ENCODE assay signal across 10 cellular contexts in genomic region chrX:116972362-116972761, GRCh38.
"Had no signal": no experiment of that assay in that cellular context is flagged by ENCODE, and none has a peak within 500 bp of the region (broad histone marks: within the 10 kb centered on the region; RNA-seq: fewer than 3 reads in every experiment).

No MANE protein-coding gene starts in this region.

- H3K27ac Mint-ChIP-seq: HFFc6 had no signal

- H3K4me1 ChIP-seq: HAP-1 had no signal

- H3K9ac ChIP-seq: GM23248 had no signal

- FAIRE-seq: HTR-8/SVneo, K562 had no signal

- DNase-seq: GM23248, GOT3, H7, HFFc6, IMR-90, KG1 had no signal

- H2AFZ ChIP-seq: GM23248 had no signal

- H3K36me3 ChIP-seq: HAP-1 had no signal

- H3K27ac ChIP-seq: GM23248 had no signal

- H3K9me3 Mint-ChIP-seq: HFFc6 had no signal

- H3K9me3 ChIP-seq: HAP-1 had no signal

- ATAC-seq: HCT116, K562 had no signal

- H3K4me3 Mint-ChIP-seq: HFFc6 had no signal

- H3K4me3 ChIP-seq: GM23248, HAP-1, K562 had no signal
